Comparison of ENCODE assay signal across 28 cellular contexts in genomic region chr13:80888421-80888820, GRCh38.
"Had no signal": no experiment of that assay in that cellular context is flagged by ENCODE, and none has a peak within 500 bp of the region (broad histone marks: within the 10 kb centered on the region; RNA-seq: fewer than 3 reads in every experiment).

No MANE protein-coding gene starts in this region.

- H3K27ac ChIP-seq: SJSA1 had no signal

- H3K27me3 Mint-ChIP-seq: activated CD4-positive, alpha-beta T cell treated with anti-CD3 and anti-CD28 coated beads, Interleukin-2, amount 10 ng/mL, durations not matched to agents 24 days and 14 days; brain had no signal

- H3K9me3 ChIP-seq: MG63, SJSA1, SK-N-SH had no signal

- H3K4me2 ChIP-seq: SK-N-SH had no signal

- H3K36me3 ChIP-seq: MG63, SJSA1 had no signal

- H3K27me3 ChIP-seq: MG63, SJSA1 had no signal

- H3K9me3 Mint-ChIP-seq: activated CD4-positive, alpha-beta T cell treated with anti-CD3 and anti-CD28 coated beads, Interleukin-2, amount 10 ng/mL, durations not matched to agents 24 days and 14 days; activated naive CD4-positive, alpha-beta T cell treated with anti-CD3 and anti-CD28 coated beads for 36 hours; T-helper 1 cell treated with Interleukin-12 subunit alpha and Interleukin-12 subunit beta and Interleukin-4 antibody, amounts not matched to agents 30 μg/mL and 1 μg/mL, for 36 hours had no signal

- H3K4me1 Mint-ChIP-seq: activated CD4-positive, alpha-beta T cell treated with anti-CD3 and anti-CD28 coated beads, Interleukin-2, amount 10 ng/mL, durations not matched to agents 24 days and 14 days had no signal

- H3K4me3 ChIP-seq: MG63, SJSA1 had no signal

- H3K4me3 Mint-ChIP-seq: activated CD4-positive, alpha-beta T cell treated with anti-CD3 and anti-CD28 coated beads, Interleukin-2, amount 10 ng/mL, durations not matched to agents 24 days and 14 days; activated CD8-positive, alpha-beta T cell treated with anti-CD3 and anti-CD28 coated beads, Interleukin-2, amount 10 ng/mL, durations not matched to agents 7 days and 5 days; activated naive CD4-positive, alpha-beta T cell treated with anti-CD3 and anti-CD28 coated beads for 36 hours; activated T-cell treated with anti-CD3 and anti-CD28 coated beads, Interleukin-2, amount 50 U/mL, for 4 hours; activated T-helper 1 cell treated with anti-CD3 and anti-CD28 coated beads, Interleukin-12 subunit alpha, Interleukin-12 subunit beta, Interleukin-2, Interleukin-4 antibody, amounts not matched to agents 30 ng/mL and 10 ng/mL and 1 ng/mL, durations not matched to agents 14 hours and 24 hours and 36 hours; brain; T-helper 1 cell treated with Interleukin-12 subunit alpha and Interleukin-12 subunit beta and Interleukin-4 antibody, amounts not matched to agents 30 μg/mL and 1 μg/mL, for 36 hours; T-helper 2 cell treated with Interferon-gamma antibody and Interleukin-4, amounts not matched to agents 5 μg/mL and 100 μg/mL, for 36 hours had no signal

- H3K27ac Mint-ChIP-seq: activated CD4-positive, alpha-beta T cell treated with anti-CD3 and anti-CD28 coated beads, Interleukin-2, amount 10 ng/mL, durations not matched to agents 24 days and 14 days; activated CD8-positive, alpha-beta T cell treated with anti-CD3 and anti-CD28 coated beads, Interleukin-2, amount 10 ng/mL, durations not matched to agents 7 days and 5 days; activated naive CD4-positive, alpha-beta T cell treated with anti-CD3 and anti-CD28 coated beads for 36 hours; activated naive CD4-positive, alpha-beta T cell treated with anti-CD3 and anti-CD28 coated beads, Interleukin-2, amount 50 U/mL, for 72 hours; activated T-helper 1 cell treated with anti-CD3 and anti-CD28 coated beads, Interleukin-12 subunit alpha, Interleukin-12 subunit beta, Interleukin-2, Interleukin-4 antibody, amounts not matched to agents 30 ng/mL and 10 ng/mL and 1 ng/mL, durations not matched to agents 14 hours and 24 hours and 36 hours; T-helper 1 cell treated with Interleukin-12 subunit alpha and Interleukin-12 subunit beta and Interleukin-4 antibody, amounts not matched to agents 30 μg/mL and 1 μg/mL, for 36 hours; T-helper 2 cell treated with Interferon-gamma antibody and Interleukin-4, amounts not matched to agents 5 μg/mL and 100 μg/mL, for 36 hours had no signal

- DNase-seq: activated CD4-positive, alpha-beta T cell treated with anti-CD3 and anti-CD28 coated beads, Interleukin-2, amount 10 ng/mL, durations not matched to agents 24 days and 14 days; activated CD4-positive, alpha-beta T cell treated with anti-CD3 and anti-CD28 coated beads, Interleukin-2, amount 50 U/mL, for 4 hours; activated CD8-positive, alpha-beta T cell treated with anti-CD3 and anti-CD28 coated beads, Interleukin-2, amount 10 ng/mL, durations not matched to agents 7 days and 5 days; activated gamma-delta T cell treated with Interleukin-2 at 50 U/mL for 16 hours; activated naive CD4-positive, alpha-beta T cell treated with anti-CD3 and anti-CD28 coated beads for 36 hours; activated T-cell treated with anti-CD3 and anti-CD28 coated beads, Interleukin-2, amount 50 U/mL, for 4 hours; anterior cingulate cortex; MG63; NCI-H1048; NCI-H1105 treated with DMSO at 0.1 percent for 48 hours; NCI-H1436; NCI-H1694; NCI-H1930; NCI-H2081 treated with DMSO at 0.1 percent for 48 hours; NCI-H226; NCI-H446 treated with DMSO at 0.1 percent for 48 hours; NCI-H524 treated with DMSO at 0.1 percent for 48 hours; NCI-H748 treated with DMSO at 0.1 percent for 48 hours; SHP77; SK-N-SH had no signal

- H3K9ac ChIP-seq: SK-N-SH had no signal

- FAIRE-seq: bronchial epithelial cell, TTC549 had no signal

- H3K36me3 Mint-ChIP-seq: activated naive CD4-positive, alpha-beta T cell treated with anti-CD3 and anti-CD28 coated beads, Interleukin-2, amount 50 U/mL, for 72 hours; brain had no signal

- ATAC-seq: activated CD8-positive, alpha-beta T cell treated with anti-CD3 and anti-CD28 coated beads, Interleukin-2, amount 10 ng/mL, durations not matched to agents 7 days and 5 days; activated naive CD4-positive, alpha-beta T cell treated with anti-CD3 and anti-CD28 coated beads, Interleukin-2, amount 50 U/mL, for 72 hours; activated T-cell treated with anti-CD3 and anti-CD28 coated beads, Interleukin-2, amount 50 U/mL, for 4 hours had no signal
